In the genomic region with DNA sequence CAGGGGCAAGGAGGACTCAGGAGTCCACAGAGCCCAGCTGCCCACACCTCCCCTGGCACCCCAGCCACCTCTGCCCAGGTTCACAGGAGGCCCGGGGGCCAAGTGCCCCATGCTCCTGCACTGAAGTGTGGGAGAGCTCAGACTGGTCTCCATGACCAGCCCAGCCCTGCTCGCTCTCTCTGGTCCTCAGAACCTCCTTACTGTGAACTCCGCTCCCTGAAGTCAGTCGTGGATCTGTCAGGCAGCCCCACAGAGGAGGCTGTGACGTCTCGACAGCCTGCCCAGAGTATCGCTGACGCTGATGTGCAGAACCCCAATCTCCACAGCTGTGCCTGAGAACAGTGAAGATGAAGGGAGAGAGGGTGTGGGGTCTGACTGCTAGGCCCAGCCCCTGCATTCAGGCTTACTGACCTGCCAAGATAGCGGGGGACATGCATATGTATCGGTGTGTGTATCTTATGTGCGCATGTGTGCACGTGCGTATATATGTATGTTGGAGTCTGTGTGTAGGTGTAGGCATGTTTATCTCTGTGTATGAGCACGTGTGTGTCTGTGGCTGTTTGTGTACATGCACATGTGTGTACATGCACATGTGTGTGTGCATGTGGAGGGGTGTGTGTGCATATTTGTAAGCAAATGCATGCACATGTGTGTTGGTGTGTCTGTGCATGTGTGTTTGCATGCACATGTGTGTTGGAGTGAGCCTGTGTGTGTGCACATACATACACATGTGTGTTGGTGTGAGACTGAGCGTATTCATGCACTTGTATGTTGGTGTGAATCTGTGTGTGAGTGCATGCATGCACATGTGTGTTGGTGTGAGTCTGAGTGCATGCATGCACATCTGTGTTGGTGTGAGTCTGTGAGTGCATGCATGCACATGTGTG, we compare ENCODE assay signal across 30 cellular contexts.
"Had no signal": no experiment of that assay in that cellular context is flagged by ENCODE, and none has a peak within 500 bp of the region (broad histone marks: within the 10 kb centered on the region; RNA-seq: fewer than 3 reads in every experiment).

No MANE protein-coding gene starts in this region.

- H3K4me1 ChIP-seq: adrenal gland, psoas muscle had no signal

- H3K4me1 Mint-ChIP-seq: activated naive CD8-positive, alpha-beta T cell treated with anti-CD3 and anti-CD28 coated beads for 36 hours; central memory CD8-positive, alpha-beta T cell; naive B cell; stimulated activated effector memory CD8-positive, alpha-beta T cell treated with anti-CD3 and anti-CD28 coated beads, Interleukin-12 subunit alpha, Interleukin-12 subunit beta, amount 100 ng/mL, for 72 hours had no signal

- H3K27ac ChIP-seq: adrenal gland, gastrocnemius medialis, hepatocyte, psoas muscle, WERI-Rb-1 had no signal

- H3K4me2 ChIP-seq: hepatocyte had no signal

- H3K9me3 Mint-ChIP-seq: activated naive CD4-positive, alpha-beta T cell treated with anti-CD3 and anti-CD28 coated beads for 36 hours; activated naive CD8-positive, alpha-beta T cell treated with anti-CD3 and anti-CD28 coated beads for 36 hours; activated T-helper 1 cell treated with anti-CD3 and anti-CD28 coated beads, Interleukin-12 subunit alpha, Interleukin-12 subunit beta, Interleukin-2, Interleukin-4 antibody, amounts not matched to agents 30 ng/mL and 10 ng/mL and 1 ng/mL, durations not matched to agents 14 hours and 24 hours and 36 hours; central memory CD8-positive, alpha-beta T cell; stimulated activated effector memory CD8-positive, alpha-beta T cell treated with anti-CD3 and anti-CD28 coated beads, Interleukin-12 subunit alpha, Interleukin-12 subunit beta, amount 100 ng/mL, for 72 hours; stimulated activated naive CD8-positive, alpha-beta T cell treated with anti-CD3 and anti-CD28 coated beads, Interleukin-15, Interleukin-2, amounts not matched to agents 100 ng/mL and 50 ng/mL, for 24 hours had no signal

- H3K36me3 ChIP-seq: adrenal gland, gastrocnemius medialis, pancreas, sigmoid colon, tibial nerve, WERI-Rb-1 had no signal

- ATAC-seq: activated CD4-positive, CD25-positive, alpha-beta regulatory T cell treated with anti-CD3 and anti-CD28 coated beads, Interleukin-2, amount 50 U/mL, for 24 hours; gastrocnemius medialis; left colon; pancreas; psoas muscle; stimulated activated effector memory CD8-positive, alpha-beta T cell treated with anti-CD3 and anti-CD28 coated beads, Interleukin-12 subunit alpha, Interleukin-12 subunit beta, amount 100 ng/mL, for 72 hours had no signal

- H3K9me3 ChIP-seq: adrenal gland, gastrocnemius medialis, pancreas, psoas muscle, sigmoid colon, tibial nerve had no signal

- H3K36me3 Mint-ChIP-seq: activated naive CD8-positive, alpha-beta T cell treated with anti-CD3 and anti-CD28 coated beads for 36 hours; naive B cell; stimulated activated effector memory CD8-positive, alpha-beta T cell treated with anti-CD3 and anti-CD28 coated beads, Interleukin-12 subunit alpha, Interleukin-12 subunit beta, amount 100 ng/mL, for 72 hours had no signal

- H3K27ac Mint-ChIP-seq: activated naive CD4-positive, alpha-beta T cell treated with anti-CD3 and anti-CD28 coated beads for 36 hours; activated naive CD8-positive, alpha-beta T cell treated with anti-CD3 and anti-CD28 coated beads for 36 hours; activated T-helper 1 cell treated with anti-CD3 and anti-CD28 coated beads, Interleukin-12 subunit alpha, Interleukin-12 subunit beta, Interleukin-2, Interleukin-4 antibody, amounts not matched to agents 30 ng/mL and 10 ng/mL and 1 ng/mL, durations not matched to agents 14 hours and 24 hours and 36 hours; naive B cell; stimulated activated effector memory CD8-positive, alpha-beta T cell treated with anti-CD3 and anti-CD28 coated beads, Interleukin-12 subunit alpha, Interleukin-12 subunit beta, amount 100 ng/mL, for 72 hours; stimulated activated naive CD8-positive, alpha-beta T cell treated with anti-CD3 and anti-CD28 coated beads, Interleukin-15, Interleukin-2, amounts not matched to agents 100 ng/mL and 50 ng/mL, for 24 hours had no signal

- H3K27me3 ChIP-seq: adrenal gland, hepatocyte, pancreas, tibial nerve had no signal

- H2AFZ ChIP-seq: hepatocyte had no signal

- H3K4me3 ChIP-seq: adrenal gland, gastrocnemius medialis, hepatocyte, pancreas, psoas muscle, sigmoid colon, tibial nerve had no signal

- H3K4me3 Mint-ChIP-seq: activated naive CD4-positive, alpha-beta T cell treated with anti-CD3 and anti-CD28 coated beads for 36 hours; activated naive CD8-positive, alpha-beta T cell treated with anti-CD3 and anti-CD28 coated beads for 36 hours; activated T-helper 1 cell treated with anti-CD3 and anti-CD28 coated beads, Interleukin-12 subunit alpha, Interleukin-12 subunit beta, Interleukin-2, Interleukin-4 antibody, amounts not matched to agents 30 ng/mL and 10 ng/mL and 1 ng/mL, durations not matched to agents 14 hours and 24 hours and 36 hours; central memory CD8-positive, alpha-beta T cell; naive B cell; stimulated activated effector memory CD8-positive, alpha-beta T cell treated with anti-CD3 and anti-CD28 coated beads, Interleukin-12 subunit alpha, Interleukin-12 subunit beta, amount 100 ng/mL, for 72 hours; stimulated activated naive CD8-positive, alpha-beta T cell treated with anti-CD3 and anti-CD28 coated beads, Interleukin-15, Interleukin-2, amounts not matched to agents 100 ng/mL and 50 ng/mL, for 24 hours had no signal

- DNase-seq: activated CD4-positive, alpha-beta T cell treated with anti-CD3 and anti-CD28 coated beads for 48 hours; activated CD4-positive, alpha-beta T cell treated with anti-CD3 and anti-CD28 coated beads, Interleukin-2, amount 50 U/mL, for 48 hours; activated CD8-positive, alpha-beta memory T cell treated with anti-CD3 and anti-CD28 coated beads, Interleukin-2, amount 50 U/mL, for 4 hours; activated effector memory CD4-positive, alpha-beta T cell treated with anti-CD3 and anti-CD28 coated beads, Interleukin-2, amount 50 U/mL, for 16 hours; activated naive CD4-positive, alpha-beta T cell treated with anti-CD3 and anti-CD28 coated beads for 36 hours; activated naive CD8-positive, alpha-beta T cell treated with anti-CD3 and anti-CD28 coated beads for 36 hours; activated T-cell treated with anti-CD3 and anti-CD28 coated beads, Interleukin-2, amount 50 U/mL, for 1 hour; adrenal gland; effector CD8-positive, alpha-beta T cell; erythroblast; gastrocnemius medialis; islet precursor cell; left colon; mammary epithelial cell; naive B cell; psoas muscle; sigmoid colon; small intestine; stimulated activated CD4-positive, alpha-beta T cell treated with anti-CD3 and anti-CD28 coated beads, Interleukin-4, amount 100 ng/mL, for 24 hours; WERI-Rb-1 had no signal

- H3K79me2 ChIP-seq: hepatocyte had no signal

- FAIRE-seq: colon, endometrium, pancreas, small intestine had no signal
